Comparison of ENCODE assay signal across 1 cellular context in the genomic region with DNA sequence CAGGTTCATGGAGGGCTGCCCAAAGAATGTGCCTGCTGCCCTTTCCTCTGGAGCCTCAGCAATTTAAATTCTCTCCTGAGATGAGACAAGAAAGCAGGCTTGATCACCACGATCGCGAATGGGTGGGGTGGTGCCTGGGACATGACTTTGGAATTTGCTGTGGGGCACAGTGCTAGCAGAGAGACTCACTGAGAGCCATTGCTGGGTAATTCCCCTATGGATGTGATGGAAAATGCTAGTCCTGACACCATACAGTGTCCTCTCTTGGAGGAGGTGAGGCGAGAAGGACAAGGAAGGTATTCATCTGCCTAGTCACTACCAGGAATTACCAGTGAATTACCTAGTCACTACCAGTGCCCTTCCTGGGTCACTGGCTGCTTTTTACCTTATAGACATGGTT.
TF ChIP-seq lines count a peak whose summit lies in the region.

No MANE protein-coding gene starts in this region.

TF ChIP-seq in liver, 16 proteins besides CTCF, POLR2A, EP300 and RAD21 (continued from another document):
- TF ChIP-seq, protein P1, sequence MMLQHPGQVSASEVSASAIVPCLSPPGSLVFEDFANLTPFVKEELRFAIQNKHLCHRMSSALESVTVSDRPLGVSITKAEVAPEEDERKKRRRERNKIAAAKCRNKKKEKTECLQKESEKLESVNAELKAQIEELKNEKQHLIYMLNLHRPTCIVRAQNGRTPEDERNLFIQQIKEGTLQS (IDR thresholded peaks at IDR 0.05): no peak
- TF ChIP-seq YY1 (IDR thresholded peaks at IDR 0.05) (no peak), TAF1 (conservative IDR thresholded peaks at IDR 0.05) (no peak), JUND (IDR thresholded peaks at IDR 0.05) (no peak), EGR1 (IDR thresholded peaks at IDR 0.05; ENCODE audit: low read depth in 2 of 2) (no peak), HNF4G (IDR thresholded peaks at IDR 0.05) (no peak), SP1 (IDR thresholded peaks at IDR 0.05) (no peak), FOXA2 (IDR thresholded peaks at IDR 0.05) (no peak), RXRA (IDR thresholded peaks at IDR 0.05) (no peak), GABPA (IDR thresholded peaks at IDR 0.05 in 1 of 2, conservative IDR thresholded peaks at IDR 0.05 in 1 of 2) (no peak), FOXA1 (IDR thresholded peaks at IDR 0.05) (no peak), HNF4A (conservative IDR thresholded peaks at IDR 0.05) (no peak)
- TF ChIP-seq, protein P2, sequence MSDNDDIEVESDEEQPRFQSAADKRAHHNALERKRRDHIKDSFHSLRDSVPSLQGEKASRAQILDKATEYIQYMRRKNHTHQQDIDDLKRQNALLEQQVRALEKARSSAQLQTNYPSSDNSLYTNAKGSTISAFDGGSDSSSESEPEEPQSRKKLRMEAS (IDR thresholded peaks at IDR 0.05): no peak
TF ChIP-seq in liver: peak in this region for 0.
